28 cellular contexts compared by ENCODE assay signal in genomic region chr5:133410335-133410828, GRCh38.
"Had no signal": no experiment of that assay in that cellular context is flagged by ENCODE, and none has a peak within 500 bp of the region (broad histone marks: within the 10 kb centered on the region; RNA-seq: fewer than 3 reads in every experiment).

No MANE protein-coding gene starts in this region.

- ATAC-seq: activated CD8-positive, alpha-beta T cell treated with anti-CD3 and anti-CD28 coated beads for 36 hours; esophagus mucosa; left colon; pancreas; sciatic nerve; stimulated activated memory B cell treated with anti-CD40 and anti-IgM and Interleukin-4, amounts not matched to agents 10 μg/mL and 1 μg/mL and 100 μg/mL, for 72 hours had no signal

- H3K36me3 Mint-ChIP-seq: activated naive CD8-positive, alpha-beta T cell treated with anti-CD3 and anti-CD28 coated beads, Interleukin-2, amount 10 ng/mL, durations not matched to agents 7 days and 5 days; brain; stimulated activated memory B cell treated with anti-CD40 and anti-IgM and Interleukin-4, amounts not matched to agents 10 μg/mL and 1 μg/mL and 100 μg/mL, for 72 hours had no signal

- H3K9me3 Mint-ChIP-seq: activated B cell treated with CpG ODN at 0.5 μM for 24 hours; activated CD8-positive, alpha-beta T cell treated with anti-CD3 and anti-CD28 coated beads for 36 hours; activated naive CD4-positive, alpha-beta T cell treated with anti-CD3 and anti-CD28 coated beads for 36 hours; activated naive CD8-positive, alpha-beta T cell treated with anti-CD3 and anti-CD28 coated beads, Interleukin-2, amount 10 ng/mL, durations not matched to agents 7 days and 5 days; activated T-helper 1 cell treated with anti-CD3 and anti-CD28 coated beads, Interleukin-12 subunit alpha, Interleukin-12 subunit beta, Interleukin-2, Interleukin-4 antibody, amounts not matched to agents 30 ng/mL and 10 ng/mL and 1 ng/mL, durations not matched to agents 14 hours and 24 hours and 36 hours; brain; stimulated activated memory B cell treated with anti-CD40 and anti-IgM and Interleukin-4, amounts not matched to agents 10 μg/mL and 1 μg/mL and 100 μg/mL, for 72 hours; T-helper 2 cell treated with Interferon-gamma antibody and Interleukin-4, amounts not matched to agents 5 μg/mL and 100 μg/mL, for 36 hours had no signal

- DNase-seq: activated B cell treated with CpG ODN at 0.5 μM for 24 hours; activated CD4-positive, alpha-beta T cell treated with anti-CD3 and anti-CD28 coated beads, Interleukin-2, amount 50 U/mL, for 1 hour; activated CD8-positive, alpha-beta T cell treated with anti-CD3 and anti-CD28 coated beads for 36 hours; activated effector memory CD4-positive, alpha-beta T cell treated with anti-CD3 and anti-CD28 coated beads, Interleukin-2, amount 50 U/mL, for 16 hours; activated naive CD4-positive, alpha-beta T cell treated with anti-CD3 and anti-CD28 coated beads for 36 hours; activated naive CD8-positive, alpha-beta T cell treated with anti-CD3 and anti-CD28 coated beads, Interleukin-2, amount 10 ng/mL, durations not matched to agents 7 days and 5 days; activated T-cell treated with anti-CD3 and anti-CD28 coated beads, Interleukin-2, amount 50 U/mL, for 1 hour; cerebellar nuclear complex; colonic mucosa; foreskin fibroblast; hippocampal formation; kidney; left colon; mammary epithelial cell; pancreas; retina; stimulated activated CD4-positive, alpha-beta T cell treated with anti-CD3 and anti-CD28 coated beads, Interleukin-12 subunit alpha, Interleukin-12 subunit beta, amount 100 ng/mL, for 4 hours; stimulated activated CD4-positive, alpha-beta T cell treated with anti-CD3 and anti-CD28 coated beads, Interleukin-4, amount 100 ng/mL, for 4 hours; stimulated activated CD8-positive, alpha-beta memory T cell treated with anti-CD3 and anti-CD28 coated beads, Interleukin-4, amount 100 ng/mL, for 48 hours; stomach; T-helper 1 cell; tibial artery had no signal

- H3K4me1 Mint-ChIP-seq: activated B cell treated with CpG ODN at 0.5 μM for 24 hours; activated naive CD8-positive, alpha-beta T cell treated with anti-CD3 and anti-CD28 coated beads, Interleukin-2, amount 10 ng/mL, durations not matched to agents 7 days and 5 days; stimulated activated memory B cell treated with anti-CD40 and anti-IgM and Interleukin-4, amounts not matched to agents 10 μg/mL and 1 μg/mL and 100 μg/mL, for 72 hours had no signal

- H3K27ac Mint-ChIP-seq: activated B cell treated with CpG ODN at 0.5 μM for 24 hours; activated CD8-positive, alpha-beta T cell treated with anti-CD3 and anti-CD28 coated beads for 36 hours; activated naive CD4-positive, alpha-beta T cell treated with anti-CD3 and anti-CD28 coated beads for 36 hours; activated naive CD8-positive, alpha-beta T cell treated with anti-CD3 and anti-CD28 coated beads, Interleukin-2, amount 10 ng/mL, durations not matched to agents 7 days and 5 days; activated T-helper 1 cell treated with anti-CD3 and anti-CD28 coated beads, Interleukin-12 subunit alpha, Interleukin-12 subunit beta, Interleukin-2, Interleukin-4 antibody, amounts not matched to agents 30 ng/mL and 10 ng/mL and 1 ng/mL, durations not matched to agents 14 hours and 24 hours and 36 hours; stimulated activated memory B cell treated with anti-CD40 and anti-IgM and Interleukin-4, amounts not matched to agents 10 μg/mL and 1 μg/mL and 100 μg/mL, for 72 hours; T-helper 2 cell treated with Interferon-gamma antibody and Interleukin-4, amounts not matched to agents 5 μg/mL and 100 μg/mL, for 36 hours had no signal

- H3K4me3 Mint-ChIP-seq: activated B cell treated with CpG ODN at 0.5 μM for 24 hours; activated CD8-positive, alpha-beta T cell treated with anti-CD3 and anti-CD28 coated beads for 36 hours; activated naive CD4-positive, alpha-beta T cell treated with anti-CD3 and anti-CD28 coated beads for 36 hours; activated naive CD8-positive, alpha-beta T cell treated with anti-CD3 and anti-CD28 coated beads, Interleukin-2, amount 10 ng/mL, durations not matched to agents 7 days and 5 days; activated T-helper 1 cell treated with anti-CD3 and anti-CD28 coated beads, Interleukin-12 subunit alpha, Interleukin-12 subunit beta, Interleukin-2, Interleukin-4 antibody, amounts not matched to agents 30 ng/mL and 10 ng/mL and 1 ng/mL, durations not matched to agents 14 hours and 24 hours and 36 hours; brain; stimulated activated memory B cell treated with anti-CD40 and anti-IgM and Interleukin-4, amounts not matched to agents 10 μg/mL and 1 μg/mL and 100 μg/mL, for 72 hours; T-helper 2 cell treated with Interferon-gamma antibody and Interleukin-4, amounts not matched to agents 5 μg/mL and 100 μg/mL, for 36 hours had no signal
